12 cellular contexts compared by ENCODE assay signal in genomic region chrX:69142688-69143239, GRCh38.
"Had no signal": no experiment of that assay in that cellular context is flagged by ENCODE, and none has a peak within 500 bp of the region (broad histone marks: within the 10 kb centered on the region; RNA-seq: fewer than 3 reads in every experiment).

No MANE protein-coding gene starts in this region.

- H3K9me3 ChIP-seq: adrenal gland had no signal

- H3K36me3 Mint-ChIP-seq: activated naive CD4-positive, alpha-beta T cell treated with anti-CD3 and anti-CD28 coated beads, Interleukin-2, amount 10 ng/mL, durations not matched to agents 7 days and 5 days; stimulated activated memory B cell treated with anti-CD40 and anti-IgM and Interleukin-4, amounts not matched to agents 10 μg/mL and 1 μg/mL and 100 μg/mL, for 72 hours had no signal

- H3K9me3 Mint-ChIP-seq: activated CD4-positive, alpha-beta memory T cell treated with anti-CD3 and anti-CD28 coated beads, Interleukin-2, amount 10 ng/mL, durations not matched to agents 7 days and 5 days; activated naive CD4-positive, alpha-beta T cell treated with anti-CD3 and anti-CD28 coated beads, Interleukin-2, amount 10 ng/mL, durations not matched to agents 7 days and 5 days; activated T-cell treated with anti-CD3 and anti-CD28 coated beads, Interleukin-2, amount 50 U/mL, for 24 hours; stimulated activated memory B cell treated with anti-CD40 and anti-IgM and Interleukin-4, amounts not matched to agents 10 μg/mL and 1 μg/mL and 100 μg/mL, for 72 hours had no signal

- H3K27me3 ChIP-seq: cardiac muscle cell had no signal

- H3K27ac Mint-ChIP-seq: activated CD4-positive, alpha-beta memory T cell treated with anti-CD3 and anti-CD28 coated beads, Interleukin-2, amount 10 ng/mL, durations not matched to agents 7 days and 5 days; activated naive CD4-positive, alpha-beta T cell treated with anti-CD3 and anti-CD28 coated beads, Interleukin-2, amount 10 ng/mL, durations not matched to agents 7 days and 5 days; activated T-cell treated with anti-CD3 and anti-CD28 coated beads, Interleukin-2, amount 50 U/mL, for 24 hours; stimulated activated memory B cell treated with anti-CD40 and anti-IgM and Interleukin-4, amounts not matched to agents 10 μg/mL and 1 μg/mL and 100 μg/mL, for 72 hours; T-helper 17 cell had no signal

- H3K4me3 Mint-ChIP-seq: activated CD4-positive, alpha-beta memory T cell treated with anti-CD3 and anti-CD28 coated beads, Interleukin-2, amount 10 ng/mL, durations not matched to agents 7 days and 5 days; activated naive CD4-positive, alpha-beta T cell treated with anti-CD3 and anti-CD28 coated beads, Interleukin-2, amount 10 ng/mL, durations not matched to agents 7 days and 5 days; activated T-cell treated with anti-CD3 and anti-CD28 coated beads, Interleukin-2, amount 50 U/mL, for 24 hours; stimulated activated memory B cell treated with anti-CD40 and anti-IgM and Interleukin-4, amounts not matched to agents 10 μg/mL and 1 μg/mL and 100 μg/mL, for 72 hours; T-helper 17 cell had no signal

- H3K4me1 Mint-ChIP-seq: activated CD4-positive, alpha-beta memory T cell treated with anti-CD3 and anti-CD28 coated beads, Interleukin-2, amount 10 ng/mL, durations not matched to agents 7 days and 5 days; activated naive CD4-positive, alpha-beta T cell treated with anti-CD3 and anti-CD28 coated beads, Interleukin-2, amount 10 ng/mL, durations not matched to agents 7 days and 5 days; stimulated activated memory B cell treated with anti-CD40 and anti-IgM and Interleukin-4, amounts not matched to agents 10 μg/mL and 1 μg/mL and 100 μg/mL, for 72 hours; T-helper 17 cell had no signal

- H3K4me1 ChIP-seq: adrenal gland had no signal

- H3K79me2 ChIP-seq: parathyroid adenoma had no signal

- DNase-seq: activated CD4-positive, alpha-beta memory T cell treated with anti-CD3 and anti-CD28 coated beads, Interleukin-2, amount 10 ng/mL, durations not matched to agents 7 days and 5 days; activated CD4-positive, alpha-beta T cell treated with anti-CD3 and anti-CD28 coated beads for 4 hours; activated naive CD4-positive, alpha-beta T cell treated with anti-CD3 and anti-CD28 coated beads, Interleukin-2, amount 10 ng/mL, durations not matched to agents 7 days and 5 days; activated T-cell treated with anti-CD3 and anti-CD28 coated beads, Interleukin-2, amount 50 U/mL, for 24 hours; adrenal gland; hippocampal formation; stimulated activated CD4-positive, alpha-beta T cell treated with anti-CD3 and anti-CD28 coated beads, Interleukin-2, amount 100 ng/mL, for 48 hours; T-helper 17 cell had no signal

- H3K36me3 ChIP-seq: adrenal gland, cardiac muscle cell had no signal

- H3K27me3 Mint-ChIP-seq: activated CD4-positive, alpha-beta memory T cell treated with anti-CD3 and anti-CD28 coated beads, Interleukin-2, amount 10 ng/mL, durations not matched to agents 7 days and 5 days; T-helper 17 cell had no signal

- H3K27ac ChIP-seq: adrenal gland, cardiac muscle cell, parathyroid adenoma had no signal

- H3K4me3 ChIP-seq: adrenal gland, cardiac muscle cell had no signal

- ATAC-seq: esophagus mucosa; stimulated activated memory B cell treated with anti-CD40 and anti-IgM and Interleukin-4, amounts not matched to agents 10 μg/mL and 1 μg/mL and 100 μg/mL, for 72 hours; T-helper 17 cell had no signal

- H3K9ac ChIP-seq: parathyroid adenoma had no signal

- H2AFZ ChIP-seq: parathyroid adenoma had no signal
